ENCODE assay signal across 22 cellular contexts in the genomic region with DNA sequence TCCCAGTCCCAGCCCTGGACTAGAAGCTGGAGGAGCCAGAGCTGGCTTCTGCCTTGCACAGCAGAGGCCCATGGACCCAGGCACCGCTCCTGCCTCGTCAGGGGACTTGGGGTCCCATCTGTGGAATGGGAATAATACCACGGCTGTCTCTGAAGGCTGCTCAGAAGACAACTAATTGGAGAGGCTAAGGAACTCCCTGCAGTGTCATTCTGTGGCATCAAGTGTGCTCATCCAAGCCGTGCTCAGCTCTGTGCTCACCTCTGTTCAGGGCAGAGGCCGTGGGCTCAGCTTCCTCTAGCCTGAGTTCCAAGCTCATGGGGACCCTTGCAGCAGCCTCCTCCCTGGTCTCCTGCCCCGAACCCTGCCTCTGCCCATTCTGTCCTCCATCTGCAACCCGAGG. TPM values are rescaled to one million over a fixed set of nuclear protein-coding genes. Genes with fewer than 3 reads are reported as not detected.
"Had no signal": no experiment of that assay in that cellular context is flagged by ENCODE, and none has a peak within 500 bp of the region (broad histone marks: within the 10 kb centered on the region; RNA-seq: fewer than 3 reads in every experiment).

No MANE protein-coding gene starts in this region.

- H3K4me1 Mint-ChIP-seq: central memory CD8-positive, alpha-beta T cell; neural crest cell had no signal

- H3K4me3 Mint-ChIP-seq: central memory CD8-positive, alpha-beta T cell; naive thymus-derived CD8-positive, alpha-beta T cell; neural crest cell; type B pancreatic cell had no signal

- H3K9me3 Mint-ChIP-seq: central memory CD8-positive, alpha-beta T cell; naive thymus-derived CD8-positive, alpha-beta T cell; neural crest cell; type B pancreatic cell had no signal

- H3K4me3 ChIP-seq: dorsolateral prefrontal cortex, esophagus squamous epithelium, gastroesophageal sphincter, mucosa of descending colon, smooth muscle cell, uterus had no signal

- H2AFZ ChIP-seq: parathyroid adenoma had no signal

- H3K79me2 ChIP-seq: parathyroid adenoma had no signal

- H3K27me3 ChIP-seq: uterus had no signal

- H3K4me2 ChIP-seq: smooth muscle cell had no signal

- DNase-seq: cortex of kidney; effector CD8-positive, alpha-beta T cell; esophagus squamous epithelium; foreskin fibroblast; glutamatergic neuron; kidney; left cardiac atrium; mucosa of descending colon; naive thymus-derived CD8-positive, alpha-beta T cell; occipital lobe; stimulated activated CD4-positive, alpha-beta T cell treated with anti-CD3 and anti-CD28 coated beads, Interleukin-2, amount 100 ng/mL, for 48 hours; stimulated activated naive CD4-positive, alpha-beta T cell treated with Interleukin-2 at 50 U/mL for 16 hours; uterus had no signal

- H3K27ac Mint-ChIP-seq: type B pancreatic cell had no signal

- H3K27ac ChIP-seq: dorsolateral prefrontal cortex, epithelial cell of prostate, esophagus squamous epithelium, gastroesophageal sphincter, parathyroid adenoma, uterus had no signal

- H3K4me1 ChIP-seq: esophagus squamous epithelium, gastroesophageal sphincter, parathyroid adenoma, uterus had no signal

- H3K36me3 ChIP-seq: esophagus squamous epithelium, gastroesophageal sphincter, uterus had no signal

- H3K9me3 ChIP-seq: esophagus squamous epithelium, gastroesophageal sphincter, mucosa of descending colon, uterus had no signal

- ATAC-seq: gastroesophageal sphincter; left cardiac atrium; mucosa of descending colon; naive thymus-derived CD8-positive, alpha-beta T cell had no signal

- H3K36me3 Mint-ChIP-seq: type B pancreatic cell had no signal

RNA-seq across cellular contexts. Expression of gene BEAN1, which starts 31.8 kb away (rescaled TPM):
- total RNA-seq: lung microvascular endothelial cell; naive thymus-derived CD8-positive, alpha-beta T cell had no signal
- polyA plus RNA-seq: naive thymus-derived CD8-positive, alpha-beta T cell had no signal
